8 cellular contexts compared by ENCODE assay signal in the genomic region with DNA sequence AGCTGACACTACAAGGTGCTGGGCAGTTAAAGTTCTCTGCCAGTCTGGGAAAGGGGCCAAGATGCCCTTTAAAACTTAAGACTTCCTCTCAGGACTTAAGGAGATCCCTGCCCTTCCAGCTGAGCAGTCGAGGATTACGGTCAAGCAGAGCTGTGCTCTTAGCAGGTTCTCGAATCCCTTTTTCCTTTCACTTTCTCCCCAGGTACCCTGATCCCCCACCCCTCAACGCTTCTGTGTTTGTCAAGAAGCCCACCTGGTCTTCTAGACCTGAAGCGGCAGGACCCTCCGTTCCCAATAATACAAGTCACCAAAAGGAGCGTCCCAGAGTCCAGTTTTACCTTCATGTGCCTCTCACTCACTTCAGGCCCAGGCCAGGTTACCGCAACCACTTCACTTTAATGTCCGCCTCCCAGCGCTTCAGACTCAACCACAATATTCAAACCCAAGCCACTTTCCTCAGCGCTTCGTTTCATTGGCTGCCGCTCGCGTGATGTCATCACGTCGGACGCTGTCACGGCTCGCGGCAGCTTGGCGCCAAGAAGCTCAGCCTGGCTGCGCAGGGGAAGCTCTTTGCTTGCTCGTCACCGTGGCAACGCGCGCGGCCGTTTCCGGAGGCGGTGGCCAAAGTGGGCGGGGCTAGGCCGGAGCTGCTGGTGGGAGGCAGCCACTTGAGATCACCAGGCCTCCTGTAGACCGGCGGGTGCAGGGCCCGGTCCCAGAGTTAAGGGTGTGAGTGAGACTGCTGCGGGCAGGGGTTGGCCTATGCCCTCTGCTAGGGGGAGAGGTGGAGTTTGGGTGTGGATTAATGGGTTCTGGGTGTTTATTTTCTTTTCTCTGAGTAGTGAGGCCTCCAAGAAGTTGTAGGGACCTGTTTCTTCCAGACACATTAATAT. TPM values are rescaled to one million over a fixed set of nuclear protein-coding genes. Genes with fewer than 3 reads are reported as not detected.
DNase-seq lines count a peak whose midpoint lies in the region; ATAC-seq, FAIRE-seq and TF ChIP-seq lines count a peak whose summit lies in the region.

A gene (minus strand): TSS at position 431 of the 893 bp plus-strand sequence. CDS start 10,209 bp downstream, outside the sequence.
A gene with protein sequence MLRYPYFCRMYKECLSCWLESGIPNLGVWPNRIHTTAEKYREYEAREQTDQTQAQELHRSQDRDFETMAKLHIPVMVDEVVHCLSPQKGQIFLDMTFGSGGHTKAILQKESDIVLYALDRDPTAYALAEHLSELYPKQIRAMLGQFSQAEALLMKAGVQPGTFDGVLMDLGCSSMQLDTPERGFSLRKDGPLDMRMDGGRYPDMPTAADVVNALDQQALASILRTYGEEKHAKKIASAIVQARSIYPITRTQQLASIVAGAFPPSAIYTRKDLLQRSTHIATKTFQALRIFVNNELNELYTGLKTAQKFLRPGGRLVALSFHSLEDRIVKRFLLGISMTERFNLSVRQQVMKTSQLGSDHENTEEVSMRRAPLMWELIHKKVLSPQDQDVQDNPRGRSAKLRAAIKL (plus strand): TSS at position 663 of the 893 bp plus-strand sequence. CDS start 4,947 bp downstream, outside the sequence.

- H3K27ac ChIP-seq in H1 (ENCODE audit: low read depth, low read length) (peak within 1 kb of the TSS; percentile 80), mesenchymal stem cell (ENCODE audit: low read length, poor library complexity, severe bottlenecking) (peak within 1 kb of the TSS; percentile 86)

- H3K4me3 ChIP-seq in H1 (ENCODE audit: extremely low read depth in 1 of 4, insufficient read depth in 2 of 4, low read depth in 3 of 4, low read length in 4 of 4) (peak within 1 kb of the TSS; percentile 77 to 83 (median 77)), mesenchymal stem cell (ENCODE audit: insufficient read depth in 1 of 2, low read depth in 1 of 2, low read length in 2 of 2) (peak within 1 kb of the TSS; percentile 61 to 89)

- H3K18ac ChIP-seq in H1 (ENCODE audit: extremely low read depth, low read length) (no peak within 1 kb of the TSS; the same call in 1 of the 2 replicates), mesenchymal stem cell (ENCODE audit: low read depth in 1 of 2, low read length in 2 of 2) (peak within 1 kb of the TSS in 1 of 2 experiments; percentile 79)

- peak within 1 kb of the TSS; percentile 17 for H3K56ac ChIP-seq in H1 (replicated peaks; ENCODE audit: insufficient read length, low read depth, low read length)

- peaks cover 0 to 9% (median under 1%) of the 10 kb centered on the region in 4 experiments; a peak in 1 of 7 replicates for H3K4me1 ChIP-seq in H1 (replicated peaks in 1 of 4; ENCODE audit: control insufficient read depth in 3 of 4, insufficient read depth in 4 of 4, low read length in 3 of 4)
- peaks cover 3% of the 10 kb centered on the region for H3K4me1 ChIP-seq in mesenchymal stem cell (ENCODE audit: control insufficient read depth, insufficient read depth, low read depth, low read length)

- 2% methylated on average over 38 of the region's 38 CpGs; no CpG with 5 or more reads in 1 of the 2 experiments for WGBS in H1 (ENCODE audit: extremely low coverage in 1 of 2, insufficient coverage in 1 of 2, insufficient read length in 1 of 2, insufficient replicate concordance in 2 of 2, low coverage in 1 of 2, low lambda C conversion rate in 2 of 2, missing lambda C conversion rate in 1 of 2), 2 experiments
- under 1% methylated on average over 38 of the region's 38 CpGs for WGBS in mesenchymal stem cell

- H3K23ac ChIP-seq in H1 (ENCODE audit: insufficient read length) (no peak within 1 kb of the TSS), mesenchymal stem cell (ENCODE audit: low read length in 2 of 2) (no peak within 1 kb of the TSS)

- TF ChIP-seq CTCF in H1 (IDR thresholded peaks at IDR 0.05; ENCODE audit: control extremely low read depth in 1 of 3, insufficient read depth in 1 of 3, low read depth in 1 of 3, low read length in 3 of 3), result no peak

- no peak within 1 kb of the TSS for H4K91ac ChIP-seq in H1 (replicated peaks; ENCODE audit: insufficient read length, low read length)
- H4K91ac ChIP-seq in mesenchymal stem cell (ENCODE audit: low read length), result no peak within 1 kb of the TSS

- H3K23me2 ChIP-seq in H1 (ENCODE audit: low read depth, low read length), result 0 out of 2 replicates have a peak, but pooled peaks cover 4% of the 10 kb centered on the region

- H3K9me3 ChIP-seq in H1 (ENCODE audit: insufficient read depth in 2 of 2, low read depth in 1 of 2, low read length in 1 of 2) (no peaks in the 10 kb centered on the region), mesenchymal stem cell (ENCODE audit: control insufficient read depth, low read length) (no peaks in the 10 kb centered on the region)

- H4K5ac ChIP-seq in H1 (ENCODE audit: insufficient read length, low read depth, low read length), result peak within 1 kb of the TSS; percentile 28

- H3K79me1 ChIP-seq in H1 (ENCODE audit: low read depth, low read length), result no peaks in the 10 kb centered on the region; the same call in 1 of the 2 replicates
- peaks cover 3% of the 10 kb centered on the region for H3K79me1 ChIP-seq in mesenchymal stem cell (replicated peaks; ENCODE audit: low read length, poor library complexity, severe bottlenecking)

- CTCF ChIA-PET in H1 (lab: Charles Lee; ENCODE audit: partially characterized antibody), result interaction anchor here (0.6 to 1.6 kb wide), 3 partner anchors 159 to 412 kb away, joined by 3 to 4 read pairs (median 4); no protein-coding TSS in a partner anchor

- H2BK20ac ChIP-seq in H1 (ENCODE audit: low read length), result no peak within 1 kb of the TSS

- H2BK12ac ChIP-seq in H1 (ENCODE audit: low read depth, low read length) (no peak within 1 kb of the TSS), mesenchymal stem cell (ENCODE audit: low read length in 2 of 2) (no peak within 1 kb of the TSS)

- H3K4me2 ChIP-seq in H1 (ENCODE audit: insufficient read depth in 1 of 2, low read depth in 2 of 2, low read length in 2 of 2) (peak within 1 kb of the TSS; percentile 77 to 85), mesenchymal stem cell (ENCODE audit: low read length, poor library complexity, severe bottlenecking) (peak within 1 kb of the TSS; percentile 68)

- H3K79me2 ChIP-seq in H1 (ENCODE audit: control insufficient read depth in 1 of 2, insufficient read depth in 2 of 2, low read length in 2 of 2), result peaks cover 5 to 80% of the 10 kb centered on the region in 2 experiments; a peak in 3 of 4 replicates

- no peak for TF ChIP-seq EP300 in H1 (IDR thresholded peaks at IDR 0.05; ENCODE audit: borderline replicate concordance in 1 of 2, low read depth in 2 of 2, low read length in 2 of 2)

- no peaks in the 10 kb centered on the region for H3K27me3 ChIP-seq in H1 (replicated peaks in 1 of 4; ENCODE audit: control insufficient read depth in 3 of 4, extremely low read depth in 1 of 4, insufficient read depth in 3 of 4, low read length in 3 of 4)
- H3K27me3 ChIP-seq in mesenchymal stem cell (ENCODE audit: control insufficient read depth in 1 of 2, insufficient read depth in 1 of 2, low read length in 2 of 2), result no peaks in the 10 kb centered on the region

- H4K20me1 ChIP-seq in H1 (replicated peaks in 1 of 2; ENCODE audit: control insufficient read depth in 1 of 2, insufficient read depth in 2 of 2, low read length in 2 of 2), result no peaks in the 10 kb centered on the region

- H2BK120ac ChIP-seq in H1 (replicated peaks; ENCODE audit: low read depth, low read length) (no peak within 1 kb of the TSS), mesenchymal stem cell (ENCODE audit: low read depth, low read length) (peak within 1 kb of the TSS; percentile 49)

- peak; percentile 91 for ATAC-seq in GM21360 (IDR thresholded peaks at IDR 0.05; ENCODE audit: unreplicated experiment)

- peak; percentile 86 for FAIRE-seq in H1 (lab: Jason Lieb, UNC)

- H2AK5ac ChIP-seq in H1 (ENCODE audit: low read depth, low read length) (no peak within 1 kb of the TSS), mesenchymal stem cell (ENCODE audit: low read length, severe bottlenecking) (no peak within 1 kb of the TSS)

- H3K9ac ChIP-seq in H1 (replicated peaks in 1 of 4; ENCODE audit: extremely low read depth in 1 of 4, low read depth in 3 of 4, low read length in 3 of 4) (peak within 1 kb of the TSS; percentile 62 to 73 (median 70)), mesenchymal stem cell (ENCODE audit: low read length) (peak within 1 kb of the TSS; percentile 99)

- H2BK15ac ChIP-seq in H1 (ENCODE audit: low read length) (no peak within 1 kb of the TSS), mesenchymal stem cell (ENCODE audit: low read depth, poor library complexity, severe bottlenecking) (no peak within 1 kb of the TSS)

- H4K8ac ChIP-seq in H1 (ENCODE audit: extremely low read depth, insufficient read depth, low read length) (0 out of 2 replicates have a peak within 1 kb of the TSS, but pooled peaks have one; percentile 54), mesenchymal stem cell (ENCODE audit: low read length) (peak within 1 kb of the TSS; percentile 94)

- DNase-seq in COLO668 (lab: John Stamatoyannopoulos, UW; ENCODE audit: unreplicated experiment) (peak; percentile 99), HT1080 (ENCODE audit: low read depth) (peak; percentile 99), NOMO-1 treated with DMSO at 0.1 percent for 48 hours (lab: John Stamatoyannopoulos, UW; ENCODE audit: unreplicated experiment) (peak; percentile 96), H1 (ENCODE audit: low read depth in 1 of 2, low spot score in 2 of 2) (peak; percentile 98 to 99), mesenchymal stem cell (peak; percentile 99)
- DNase-seq in activated CD8-positive, alpha-beta memory T cell treated with anti-CD3 and anti-CD28 coated beads for 4 hours (ENCODE audit: low read depth in 2 of 2), result peak; percentile 92 to 94
- peak; percentile 94 for DNase-seq in stimulated activated CD8-positive, alpha-beta memory T cell treated with anti-CD3 and anti-CD28 coated beads, Interleukin-12 subunit alpha, Interleukin-12 subunit beta, amount 100 ng/mL, for 4 hours (ENCODE audit: low read depth)

- H2BK5ac ChIP-seq in H1 (ENCODE audit: low read depth, low read length) (peak within 1 kb of the TSS; percentile 57; the same call in 1 of the 2 replicates), mesenchymal stem cell (ENCODE audit: low read depth, low read length, poor library complexity, severe bottlenecking) (no peak within 1 kb of the TSS)

- POLR2A ChIA-PET in H1 (lab: Charles Lee; ENCODE audit: partially characterized antibody), result interaction anchor here (0.8 to 2.0 kb wide), 5 partner anchors 24 to 472 kb away, joined by 3 to 6 read pairs (median 4); no protein-coding TSS in a partner anchor

- peak in 1 of 2 experiments; percentile 5; a peak in 1 of 4 replicates for TF ChIP-seq RAD21 in H1 (IDR thresholded peaks at IDR 0.05 in 1 of 2, conservative IDR thresholded peaks at IDR 0.05 in 1 of 2; ENCODE audit: low read depth in 2 of 2, low read length in 2 of 2)

- H2AFZ ChIP-seq in H1 (ENCODE audit: low read length) (peak within 1 kb of the TSS; percentile 78; the same call in 1 of the 2 replicates), mesenchymal stem cell (ENCODE audit: low read depth, low read length) (no peak within 1 kb of the TSS)

- H3K36me3 ChIP-seq in H1 (ENCODE audit: control insufficient read depth in 2 of 4, insufficient read depth in 4 of 4, low read length in 3 of 4) (no peaks in the 10 kb centered on the region; a peak in 1 of 8 replicates), mesenchymal stem cell (ENCODE audit: control insufficient read depth in 1 of 2, insufficient read depth in 2 of 2, low read depth in 1 of 2, low read length in 2 of 2) (peaks cover 0 to 4% of the 10 kb centered on the region in 2 experiments)

- H3K14ac ChIP-seq in H1 (ENCODE audit: insufficient read length) (no peak within 1 kb of the TSS), mesenchymal stem cell (ENCODE audit: low read length in 2 of 2) (no peak within 1 kb of the TSS)

- peak; percentile 83 to 84 for TF ChIP-seq POLR2A in H1 (IDR thresholded peaks at IDR 0.05; ENCODE audit: control extremely low read depth in 1 of 2, low read depth in 2 of 2, low read length in 2 of 2)

- H3K4ac ChIP-seq in H1 (replicated peaks; ENCODE audit: insufficient read length, low read depth, low read length) (no peak within 1 kb of the TSS), mesenchymal stem cell (ENCODE audit: low read depth in 1 of 2, low read length in 2 of 2) (peak within 1 kb of the TSS in 1 of 2 experiments; percentile 17)

RNA-seq across cellular contexts. Expression of the first gene that starts in this region (rescaled TPM):
- total RNA-seq in HT1080 (2014; rRNA removed; shearing (Covaris generic)), result 21.1 and 23.1 TPM in 2 replicates
- polyA plus RNA-seq in HT1080 (2015; cell fraction: cytosol; rRNA removed), result 13.1 and 14.8 TPM in 2 replicates
- 37.3 and 44.5 TPM in 2 replicates for polyA plus RNA-seq in HT1080 (2015; cell fraction: nucleus; rRNA removed)
- total RNA-seq in H1 (2021; fragmentation: NEBNext Ultra II Directional; extraction: Animal tissue kit (Norgen Biotek cat#: 25700)), result 23.3 TPM in 2 replicates
- polyA plus RNA-seq in H1 (2011; rRNA removed), result 2.2 and 4.0 TPM in 2 replicates
- 6.2 TPM for polyA plus RNA-seq in H1 (2011; cell fraction: cytosol; rRNA removed)
- 3.4 TPM for polyA plus RNA-seq in H1 (2011; cell fraction: nucleus; rRNA removed)
- polyA plus RNA-seq in H1 (2012, experiment 1 of 2), result 6.1 to 15.5 TPM (median 7.5 TPM) in 4 replicates
- polyA plus RNA-seq in H1 (2012, experiment 2 of 2), result 0.73 TPM
- polyA plus RNA-seq in H1 (2013, experiment 1 of 2), result 10.6 TPM
- 10.2 TPM for polyA plus RNA-seq in H1 (2013, experiment 2 of 2)
- polyA minus RNA-seq in H1 (2011; rRNA and poly(A)+ RNA removed), result 19.7 and 24.6 TPM in 2 replicates
- polyA minus RNA-seq in H1 (2011; cell fraction: cytosol; rRNA and poly(A)+ RNA removed), result 13.7 TPM
- polyA minus RNA-seq in H1 (2011; cell fraction: nucleus; rRNA and poly(A)+ RNA removed), result 72.5 TPM
- polyA plus RNA-seq in mesenchymal stem cell (2013, experiment 1 of 2), result 7.1 TPM
- polyA plus RNA-seq in mesenchymal stem cell (2013, experiment 2 of 2), result 7.3 TPM

RNA-seq across cellular contexts. Expression of the second gene that starts in this region (rescaled TPM):
- 12.1 and 14.6 TPM in 2 replicates for total RNA-seq in HT1080 (2014; rRNA removed; shearing (Covaris generic))
- 10.3 and 14.5 TPM in 2 replicates for polyA plus RNA-seq in HT1080 (2015; cell fraction: cytosol; rRNA removed)
- polyA plus RNA-seq in HT1080 (2015; cell fraction: nucleus; rRNA removed), result 17.7 and 19.3 TPM in 2 replicates
- total RNA-seq in H1 (2021; fragmentation: NEBNext Ultra II Directional; extraction: Animal tissue kit (Norgen Biotek cat#: 25700)), result 10.5 and 11.1 TPM in 2 replicates
- polyA plus RNA-seq in H1 (2011; rRNA removed), result 3.5 and 5.4 TPM in 2 replicates
- polyA plus RNA-seq in H1 (2011; cell fraction: cytosol; rRNA removed), result 5.1 TPM
- 4.7 TPM for polyA plus RNA-seq in H1 (2011; cell fraction: nucleus; rRNA removed)
- polyA plus RNA-seq in H1 (2012, experiment 1 of 2), result 4.4 to 8.9 TPM (median 6.6 TPM) in 4 replicates
- 0.45 TPM for polyA plus RNA-seq in H1 (2012, experiment 2 of 2)
- 7.0 TPM for polyA plus RNA-seq in H1 (2013, experiment 1 of 2)
- 6.6 TPM for polyA plus RNA-seq in H1 (2013, experiment 2 of 2)
- 21.2 and 25.7 TPM in 2 replicates for polyA minus RNA-seq in H1 (2011; rRNA and poly(A)+ RNA removed)
- 10.6 TPM for polyA minus RNA-seq in H1 (2011; cell fraction: cytosol; rRNA and poly(A)+ RNA removed)
- 51.2 TPM for polyA minus RNA-seq in H1 (2011; cell fraction: nucleus; rRNA and poly(A)+ RNA removed)
- 7.1 TPM for polyA plus RNA-seq in mesenchymal stem cell (2013, experiment 1 of 2)
- 7.8 TPM for polyA plus RNA-seq in mesenchymal stem cell (2013, experiment 2 of 2)

Comparison
In these comparisons a context has a peak if more than half of its experiments do, and no peak if none do; other contexts are left out.
1. Peak in every context shown above with its lines: DNase-seq, ATAC-seq, H3K4me3 ChIP-seq and H3K27ac ChIP-seq.